8 cellular contexts compared by ENCODE assay signal in genomic region chr13:33487575-33488243, GRCh38.
DNase-seq lines count a peak whose midpoint lies in the region; TF ChIP-seq lines count a peak whose summit lies in the region.

No MANE protein-coding gene starts in this region.

- H3F3A ChIP-seq in MM.1S (ENCODE audit: insufficient read depth, low read length): no peaks in the 10 kb centered on the region

- DNase-seq in SHP77 (lab: John Stamatoyannopoulos, UW): peak; percentile 17 to 24
- DNase-seq in SHP77 treated with DMSO at 0.1 percent for 48 hours (lab: John Stamatoyannopoulos, UW): no peak
- DNase-seq in MM.1S: peak; percentile 13
- peak; percentile 10 for DNase-seq in cerebellar cortex (ENCODE audit: low spot score)
- DNase-seq in midbrain (lab: John Stamatoyannopoulos, UW): peak; percentile 54
- no peak for DNase-seq in RKO (ENCODE audit: low spot score)
- DNase-seq in kidney glomerular epithelial cell (lab: John Stamatoyannopoulos, UW): no peak
- no peak for DNase-seq in NCI-H187 (lab: John Stamatoyannopoulos, UW)

- H3K36me3 ChIP-seq in MM.1S (replicated peaks; ENCODE audit: insufficient read depth, low read length): no peaks in the 10 kb centered on the region

- no peak overlapping the region for H2AFZ ChIP-seq in MM.1S (ENCODE audit: low read length)

- H3K79me2 ChIP-seq in MM.1S (ENCODE audit: low read length): no peaks in the 10 kb centered on the region

- no peaks in the 10 kb centered on the region for H3K4me1 ChIP-seq in MM.1S (ENCODE audit: low read length)

- H3K27me3 ChIP-seq in MM.1S (replicated peaks; ENCODE audit: insufficient read depth, low read length): no peaks in the 10 kb centered on the region

- TF ChIP-seq CTCF in MM.1S (IDR thresholded peaks at IDR 0.05; ENCODE audit: low read length): peak; percentile 9; the same call in 1 of the 2 replicates

- no peak overlapping the region for H3K4me2 ChIP-seq in MM.1S (ENCODE audit: low read depth, low read length)

- no peaks in the 10 kb centered on the region for H4K20me1 ChIP-seq in MM.1S (ENCODE audit: insufficient read depth, low read length)

- H3K9me3 ChIP-seq in MM.1S (replicated peaks; ENCODE audit: insufficient read depth, low read length): no peaks in the 10 kb centered on the region

- no peak overlapping the region for H3K9ac ChIP-seq in MM.1S (ENCODE audit: low read length)

- H3K27ac ChIP-seq in MM.1S (ENCODE audit: low read length): no peak overlapping the region

- H3K4me3 ChIP-seq in MM.1S (ENCODE audit: low read length): no peak overlapping the region

- no peaks in the 10 kb centered on the region for H3K9me2 ChIP-seq in MM.1S (replicated peaks; ENCODE audit: insufficient read depth, low read length)

Comparison
In these comparisons a context has a peak if more than half of its experiments do, and no peak if none do; other contexts are left out.
1. DNase-seq: peak in SHP77 (2 of 2), MM.1S (single experiment), cerebellar cortex (single experiment) and midbrain (single experiment); none in SHP77 treated with DMSO at 0.1 percent for 48 hours (single experiment), RKO (single experiment), kidney glomerular epithelial cell (single experiment) and NCI-H187 (0 of 2).